19 cellular contexts compared by ENCODE assay signal in the genomic region with DNA sequence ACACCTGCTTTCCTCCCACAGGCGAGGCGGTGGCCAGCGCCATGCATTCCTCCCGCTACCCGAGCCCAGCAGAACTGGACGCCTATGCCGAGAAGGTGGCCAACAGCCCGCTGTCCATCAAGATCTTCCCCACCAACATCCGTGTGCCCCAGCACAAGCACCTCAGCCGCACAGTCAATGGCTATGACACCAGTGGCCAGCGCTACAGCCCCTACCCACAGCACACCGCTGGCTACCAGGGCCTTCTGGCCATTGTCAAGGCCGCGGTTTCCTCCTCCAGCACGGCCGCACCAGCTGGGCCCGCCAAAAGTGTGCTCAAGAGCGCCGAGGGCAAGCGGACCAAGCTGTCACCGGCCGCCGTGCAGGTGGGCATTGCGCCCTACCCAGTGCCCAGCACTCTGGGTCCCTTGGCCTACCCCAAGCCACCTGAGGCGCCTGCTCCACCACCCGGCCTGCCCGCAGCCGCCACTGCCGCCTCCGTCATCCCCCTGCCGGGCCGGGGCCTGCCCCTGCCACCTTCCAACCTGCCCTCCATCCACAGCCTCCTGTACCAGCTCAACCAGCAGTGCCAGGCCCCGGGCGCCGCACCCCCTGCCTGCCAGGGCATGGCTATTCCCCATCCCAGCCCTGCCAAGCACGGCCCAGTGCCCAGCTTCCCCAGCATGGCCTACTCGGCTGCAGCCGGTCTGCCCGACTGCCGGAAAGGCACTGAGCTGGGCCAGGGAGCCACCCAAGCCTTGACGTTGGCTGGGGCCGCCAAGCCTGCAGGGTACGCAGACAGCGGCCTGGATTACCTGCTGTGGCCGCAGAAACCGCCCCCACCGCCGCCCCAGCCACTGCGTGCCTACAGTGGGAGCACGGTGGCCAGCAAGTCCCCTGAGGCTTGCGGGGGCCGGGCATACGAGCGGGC. TPM values are rescaled to one million over a fixed set of nuclear protein-coding genes. Genes with fewer than 3 reads are reported as not detected.
DNase-seq lines count a peak whose midpoint lies in the region; ATAC-seq, FAIRE-seq and TF ChIP-seq lines count a peak whose summit lies in the region.
"Had no signal": no experiment of that assay in that cellular context is flagged by ENCODE, and none has a peak within 500 bp of the region (broad histone marks: within the 10 kb centered on the region; RNA-seq: fewer than 3 reads in every experiment).

No MANE protein-coding gene starts in this region.

- H3K27me3 ChIP-seq in BE2C, result no peaks in the 10 kb centered on the region
- no peaks in the 10 kb centered on the region for H3K27me3 ChIP-seq in hepatocyte
- H3K27me3 ChIP-seq in trophoblast cell (ENCODE audit: insufficient read depth, low read length), result no peaks in the 10 kb centered on the region
- H3K27me3 ChIP-seq: right atrium auricular region had no signal

- H2BK5ac ChIP-seq in trophoblast cell (ENCODE audit: low read depth, low read length, poor library complexity), result no peak overlapping the region

- H2AFZ ChIP-seq in hepatocyte, result no peak overlapping the region
- H2AFZ ChIP-seq in trophoblast cell (ENCODE audit: insufficient read depth, low read length, poor library complexity), result no peak overlapping the region

- no peak for ATAC-seq in GM18867 (IDR thresholded peaks at IDR 0.05; ENCODE audit: unreplicated experiment)
- ATAC-seq: Right ventricle myocardium inferior had no signal

- H4K20me1 ChIP-seq in hepatocyte (ENCODE audit: insufficient read depth, poor library complexity, severe bottlenecking), result no peaks in the 10 kb centered on the region

- no peak overlapping the region for H3K27ac ChIP-seq in hepatocyte
- H3K27ac ChIP-seq in trophoblast cell (ENCODE audit: low read depth, low read length), result no peak overlapping the region
- H3K27ac ChIP-seq: HL-60, left ventricle myocardium inferior, right atrium auricular region had no signal

- peak overlapping the region; percentile 4 for H4K91ac ChIP-seq in trophoblast cell (ENCODE audit: low read depth, low read length)

- no peak overlapping the region for H4K12ac ChIP-seq in trophoblast cell (ENCODE audit: low read depth, low read length)

- H3K79me2 ChIP-seq in hepatocyte, result no peaks in the 10 kb centered on the region
- H3K79me2 ChIP-seq in trophoblast cell (ENCODE audit: control insufficient read depth, insufficient read depth, low read length, poor library complexity), result no peaks in the 10 kb centered on the region

- no peak overlapping the region for H3K23ac ChIP-seq in trophoblast cell (ENCODE audit: low read length)

- H3K9me3 ChIP-seq in BE2C, result no peaks in the 10 kb centered on the region
- no peaks in the 10 kb centered on the region for H3K9me3 ChIP-seq in hepatocyte (ENCODE audit: low read depth)
- H3K9me3 ChIP-seq in trophoblast cell (ENCODE audit: insufficient read depth, low read depth, low read length), result peaks cover 3% of the 10 kb centered on the region

- H3K9me2 ChIP-seq in hepatocyte (replicated peaks; ENCODE audit: insufficient read depth), result no peaks in the 10 kb centered on the region

- in situ Hi-C loops in G401 (cut with HindIII; ENCODE audit: low sequenced_read_pairs), result no loop called here

- H3K79me1 ChIP-seq in trophoblast cell (ENCODE audit: low read length), result no peaks in the 10 kb centered on the region

- no peak overlapping the region for H3K4ac ChIP-seq in trophoblast cell (ENCODE audit: low read depth, low read length)

- no peak overlapping the region for H2AK5ac ChIP-seq in trophoblast cell (ENCODE audit: low read length)

- WGBS in hepatocyte (ENCODE audit: low lambda C conversion rate, missing lambda C conversion rate), result 96% methylated on average over 51 of the region's 54 CpGs
- no CpG with 5 or more reads among the region's 54 CpGs for WGBS in trophoblast cell (ENCODE audit: extremely low coverage, insufficient coverage, insufficient read length)

- H3K36me3 ChIP-seq in BE2C (peaks cover 95% of the 10 kb centered on the region), hepatocyte (replicated peaks; ENCODE audit: insufficient read depth, low read depth) (no peaks in the 10 kb centered on the region), trophoblast cell (ENCODE audit: control insufficient read depth in 1 of 2, insufficient read depth in 2 of 2, low read length in 2 of 2) (no peaks in the 10 kb centered on the region)
- H3K36me3 ChIP-seq: left ventricle myocardium inferior, right atrium auricular region had no signal

- peak overlapping the region; percentile 27 for H2BK12ac ChIP-seq in trophoblast cell (ENCODE audit: low read length)

- H3K18ac ChIP-seq in trophoblast cell (ENCODE audit: low read length), result no peak overlapping the region

- FAIRE-seq in H54 (lab: Jason Lieb, UNC), result no peak
- FAIRE-seq: GM12891, TTC549 had no signal

- H3K9ac ChIP-seq in trophoblast cell (ENCODE audit: low read length), result no peak overlapping the region

- H3K4me3 ChIP-seq in BE2C (ENCODE audit: low read depth, low read length) (no peak overlapping the region), hepatocyte (no peak overlapping the region), trophoblast cell (ENCODE audit: low read depth, low read length) (peak overlapping the region; percentile 18)
- H3K4me3 ChIP-seq: left ventricle myocardium inferior, right atrium auricular region had no signal

- TF ChIP-seq CTCF in BE2C (IDR thresholded peaks at IDR 0.05; ENCODE audit: low read depth, low read length), result no peak
- TF ChIP-seq CTCF in hepatocyte (IDR thresholded peaks at IDR 0.05; ENCODE audit: poor library complexity), result no peak

- H2BK120ac ChIP-seq in trophoblast cell (ENCODE audit: insufficient read depth, low read length, poor library complexity), result no peak overlapping the region

- DNase-seq in BE2C (peak; percentile 14), G401 (ENCODE audit: low spot score) (peak; percentile 70), hepatocyte (ENCODE audit: low spot score) (peak; percentile 4), trophoblast cell (no peak), NCI-H1436 treated with DMSO at 0.1 percent for 48 hours (lab: John Stamatoyannopoulos, UW) (no peak), H54 (ENCODE audit: insufficient read length, low spot score) (no peak)
- DNase-seq: activated CD4-positive, alpha-beta T cell treated with anti-CD3 and anti-CD28 coated beads, Interleukin-2, amount 10 ng/mL, durations not matched to agents 24 days and 14 days; activated naive CD4-positive, alpha-beta T cell treated with anti-CD3 and anti-CD28 coated beads, Interleukin-2, amount 50 U/mL, for 16 hours; CD8-positive, alpha-beta memory T cell; DMS79; left ventricle myocardium inferior; NCI-H524; stimulated activated CD4-positive, alpha-beta T cell treated with anti-CD3 and anti-CD28 coated beads, Interleukin-15, amount 100 ng/mL, for 24 hours had no signal

- H3K4me1 ChIP-seq in BE2C, result peaks cover 47% of the 10 kb centered on the region
- no peaks in the 10 kb centered on the region for H3K4me1 ChIP-seq in hepatocyte (ENCODE audit: insufficient read depth)
- H3K4me1 ChIP-seq in trophoblast cell (ENCODE audit: control insufficient read depth in 1 of 2, insufficient read depth in 2 of 2, low read length in 2 of 2), result peaks cover 0 to 5% of the 10 kb centered on the region in 2 experiments

- H3K4me2 ChIP-seq in hepatocyte (no peak overlapping the region), trophoblast cell (ENCODE audit: low read length) (no peak overlapping the region)

- TF ChIP-seq POLR2A in H54 (IDR thresholded peaks at IDR 0.05; ENCODE audit: low read depth, low read length), result no peak

- H4K8ac ChIP-seq in trophoblast cell (ENCODE audit: low read depth, low read length), result no peak overlapping the region

- H3K14ac ChIP-seq in trophoblast cell (ENCODE audit: low read length), result no peak overlapping the region

RNA-seq across cellular contexts. Expression of gene FAM222A, which starts 54.6 kb away (rescaled TPM):
- 227 TPM for polyA plus RNA-seq in BE2C (2012; ENCODE audit: insufficient read depth, insufficient read length, low read depth)
- total RNA-seq in G401 (2014; rRNA removed; shearing (Covaris generic)), result 4.0 and 9.0 TPM in 2 replicates
- 7.4 and 8.5 TPM in 2 replicates for total RNA-seq in hepatocyte
- 8.3 and 11.3 TPM in 2 replicates for polyA plus RNA-seq in hepatocyte
- polyA plus RNA-seq in trophoblast cell (2013), result 3.8 and 4.1 TPM in 2 replicates

Comparison
In these comparisons a context has a peak if more than half of its experiments do, and no peak if none do; other contexts are left out.
1. DNase-seq: peak in BE2C (single experiment), G401 (single experiment) and hepatocyte (single experiment); none in trophoblast cell (0 of 2), NCI-H1436 treated with DMSO at 0.1 percent for 48 hours (single experiment) and H54 (single experiment).